ENCODE assay signal across 1 cellular context in genomic region chr22:20261848-20262581, GRCh38.
A peak's percentile ranks its signal among the peaks of the same experiment; 100 is the strongest.
TF ChIP-seq lines count a peak whose summit lies in the region.

No MANE protein-coding gene starts in this region.

TF ChIP-seq in K562, 482 proteins besides CTCF, POLR2A, EP300 and RAD21 (continues in another document):
- TF ChIP-seq ZNF282 (CRISPR knock-in tag; IDR thresholded peaks at IDR 0.05) (peak; percentile 53; the same call in 1 of the 2 replicates), SNRNP70 (optimal IDR thresholded peaks at IDR 0.05; ENCODE audit: low read depth, low read length) (no peak), USF2 (CRISPR knock-in tag; IDR thresholded peaks at IDR 0.05) (no peak), MCM3 (IDR thresholded peaks at IDR 0.05) (no peak), SIX5 (IDR thresholded peaks at IDR 0.05; ENCODE audit: borderline replicate concordance in 1 of 2, insufficient read depth in 1 of 2, low read depth in 1 of 2, low read length in 2 of 2) (no peak), ELF4 (CRISPR knock-in tag; IDR thresholded peaks at IDR 0.05) (no peak), TCF7L2 (IDR thresholded peaks at IDR 0.05; ENCODE audit: low read depth, low read length) (no peak), PHF21A (IDR thresholded peaks at IDR 0.05; ENCODE audit: borderline replicate concordance, low read depth) (no peak), GABPA (tag; conservative IDR thresholded peaks at IDR 0.05; ENCODE audit: low read depth) (no peak), SAFB (IDR thresholded peaks at IDR 0.05; ENCODE audit: borderline replicate concordance, low read depth, low read length) (no peak), SP2 (IDR thresholded peaks at IDR 0.05; ENCODE audit: extremely low read depth, low read depth, low read length, poor library complexity, severe bottlenecking) (peak; percentile 5), PCBP1 (IDR thresholded peaks at IDR 0.05; ENCODE audit: low read depth, low read length, poor library complexity, severe bottlenecking) (no peak), ZFP91 (CRISPR knock-in tag; IDR thresholded peaks at IDR 0.05) (no peak), AFF1 (IDR thresholded peaks at IDR 0.05; ENCODE audit: low read depth in 1 of 2, partially characterized antibody in 2 of 2) (no peak), BRD4 (IDR thresholded peaks at IDR 0.05) (no peak), ZFP30 (CRISPR knock-in tag; IDR thresholded peaks at IDR 0.05; ENCODE audit: borderline replicate concordance) (no peak), ZNF124 (CRISPR knock-in tag; IDR thresholded peaks at IDR 0.05) (no peak), CBX2 (IDR thresholded peaks at IDR 0.05; ENCODE audit: insufficient read depth, low read length, poor library complexity, severe bottlenecking) (no peak), RFX1 (IDR thresholded peaks at IDR 0.05) (no peak), MYBL2 (IDR thresholded peaks at IDR 0.05; ENCODE audit: low read depth) (no peak), MYBL2 (CRISPR knock-in tag; IDR thresholded peaks at IDR 0.05; ENCODE audit: borderline replicate concordance) (0 out of 2 replicates have a peak, but pooled peaks have one; percentile 18), EHMT2 (IDR thresholded peaks at IDR 0.05) (no peak), MIER1 (IDR thresholded peaks at IDR 0.05; ENCODE audit: low read depth) (no peak), HSF4 (CRISPR knock-in tag; IDR thresholded peaks at IDR 0.05; ENCODE audit: borderline replicate concordance) (no peak), ZNF507 (tag; conservative IDR thresholded peaks at IDR 0.05) (no peak), SETDB1 (IDR thresholded peaks at IDR 0.05; ENCODE audit: low read length) (no peak), ATF2 (CRISPR knock-in tag; IDR thresholded peaks at IDR 0.05) (peak; percentile 64), ZBTB2 (IDR thresholded peaks at IDR 0.05) (no peak), RCOR1 (IDR thresholded peaks at IDR 0.05; ENCODE audit: borderline replicate concordance in 1 of 2, low read depth in 2 of 2, low read length in 2 of 2) (no peak), FOS (IDR thresholded peaks at IDR 0.05; ENCODE audit: extremely low read depth, insufficient read length) (no peak), ARID2 (IDR thresholded peaks at IDR 0.05) (no peak), ZNF511 (CRISPR knock-in tag; IDR thresholded peaks at IDR 0.05) (no peak), BDP1 (IDR thresholded peaks at IDR 0.05; ENCODE audit: insufficient read depth, insufficient read length) (no peak), THAP12 (CRISPR knock-in tag; IDR thresholded peaks at IDR 0.05) (peak; percentile 31; the same call in 1 of the 2 replicates), NR3C1 (CRISPR knock-in tag; IDR thresholded peaks at IDR 0.05) (peak; percentile 27; the same call in 1 of the 2 replicates), HNRNPK (IDR thresholded peaks at IDR 0.05; ENCODE audit: low read depth, low read length, poor library complexity, severe bottlenecking) (no peak), FUS (optimal IDR thresholded peaks at IDR 0.05; ENCODE audit: low read depth, low read length) (no peak), ZNF780A (CRISPR knock-in tag; IDR thresholded peaks at IDR 0.05) (no peak), CCAR2 (IDR thresholded peaks at IDR 0.05; ENCODE audit: low read depth, low read length) (no peak), IRF2 (CRISPR knock-in tag; IDR thresholded peaks at IDR 0.05) (peak; percentile 77; the same call in 1 of the 2 replicates), CEBPB (tag; IDR thresholded peaks at IDR 0.05) (no peak)
- TF ChIP-seq, protein P1, sequence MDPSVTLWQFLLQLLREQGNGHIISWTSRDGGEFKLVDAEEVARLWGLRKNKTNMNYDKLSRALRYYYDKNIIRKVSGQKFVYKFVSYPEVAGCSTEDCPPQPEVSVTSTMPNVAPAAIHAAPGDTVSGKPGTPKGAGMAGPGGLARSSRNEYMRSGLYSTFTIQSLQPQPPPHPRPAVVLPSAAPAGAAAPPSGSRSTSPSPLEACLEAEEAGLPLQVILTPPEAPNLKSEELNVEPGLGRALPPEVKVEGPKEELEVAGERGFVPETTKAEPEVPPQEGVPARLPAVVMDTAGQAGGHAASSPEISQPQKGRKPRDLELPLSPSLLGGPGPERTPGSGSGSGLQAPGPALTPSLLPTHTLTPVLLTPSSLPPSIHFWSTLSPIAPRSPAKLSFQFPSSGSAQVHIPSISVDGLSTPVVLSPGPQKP (CRISPR knock-in tag; IDR thresholded peaks at IDR 0.05), result 0 out of 2 replicates have a peak, but pooled peaks have one; percentile 25
- TF ChIP-seq, protein P2, sequence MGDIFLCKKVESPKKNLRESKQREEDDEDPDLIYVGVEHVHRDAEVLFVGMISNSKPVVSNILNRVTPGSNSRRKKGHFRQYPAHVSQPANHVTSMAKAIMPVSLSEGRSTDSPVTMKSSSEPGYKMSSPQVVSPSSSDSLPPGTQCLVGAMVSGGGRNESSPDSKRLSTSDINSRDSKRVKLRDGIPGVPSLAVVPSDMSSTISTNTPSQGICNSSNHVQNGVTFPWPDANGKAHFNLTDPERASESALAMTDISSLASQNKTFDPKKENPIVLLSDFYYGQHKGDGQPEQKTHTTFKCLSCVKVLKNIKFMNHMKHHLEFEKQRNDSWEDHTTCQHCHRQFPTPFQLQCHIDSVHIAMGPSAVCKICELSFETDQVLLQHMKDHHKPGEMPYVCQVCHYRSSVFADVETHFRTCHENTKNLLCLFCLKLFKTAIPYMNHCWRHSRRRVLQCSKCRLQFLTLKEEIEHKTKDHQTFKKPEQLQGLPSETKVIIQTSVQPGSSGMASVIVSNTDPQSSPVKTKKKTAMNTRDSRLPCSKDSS (IDR thresholded peaks at IDR 0.05; ENCODE audit: low read depth, partially characterized antibody), result no peak
- TF ChIP-seq, protein P3, sequence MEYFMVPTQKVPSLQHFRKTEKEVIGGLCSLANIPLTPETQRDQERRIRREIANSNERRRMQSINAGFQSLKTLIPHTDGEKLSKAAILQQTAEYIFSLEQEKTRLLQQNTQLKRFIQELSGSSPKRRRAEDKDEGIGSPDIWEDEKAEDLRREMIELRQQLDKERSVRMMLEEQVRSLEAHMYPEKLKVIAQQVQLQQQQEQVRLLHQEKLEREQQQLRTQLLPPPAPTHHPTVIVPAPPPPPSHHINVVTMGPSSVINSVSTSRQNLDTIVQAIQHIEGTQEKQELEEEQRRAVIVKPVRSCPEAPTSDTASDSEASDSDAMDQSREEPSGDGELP (CRISPR knock-in tag; IDR thresholded peaks at IDR 0.05; ENCODE audit: borderline replicate concordance), result no peak
- TF ChIP-seq, protein P4, sequence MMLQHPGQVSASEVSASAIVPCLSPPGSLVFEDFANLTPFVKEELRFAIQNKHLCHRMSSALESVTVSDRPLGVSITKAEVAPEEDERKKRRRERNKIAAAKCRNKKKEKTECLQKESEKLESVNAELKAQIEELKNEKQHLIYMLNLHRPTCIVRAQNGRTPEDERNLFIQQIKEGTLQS (IDR thresholded peaks at IDR 0.05), result no peak
- TF ChIP-seq, protein P4 (CRISPR knock-in tag; conservative IDR thresholded peaks at IDR 0.05), result no peak
- TF ChIP-seq, protein P5, sequence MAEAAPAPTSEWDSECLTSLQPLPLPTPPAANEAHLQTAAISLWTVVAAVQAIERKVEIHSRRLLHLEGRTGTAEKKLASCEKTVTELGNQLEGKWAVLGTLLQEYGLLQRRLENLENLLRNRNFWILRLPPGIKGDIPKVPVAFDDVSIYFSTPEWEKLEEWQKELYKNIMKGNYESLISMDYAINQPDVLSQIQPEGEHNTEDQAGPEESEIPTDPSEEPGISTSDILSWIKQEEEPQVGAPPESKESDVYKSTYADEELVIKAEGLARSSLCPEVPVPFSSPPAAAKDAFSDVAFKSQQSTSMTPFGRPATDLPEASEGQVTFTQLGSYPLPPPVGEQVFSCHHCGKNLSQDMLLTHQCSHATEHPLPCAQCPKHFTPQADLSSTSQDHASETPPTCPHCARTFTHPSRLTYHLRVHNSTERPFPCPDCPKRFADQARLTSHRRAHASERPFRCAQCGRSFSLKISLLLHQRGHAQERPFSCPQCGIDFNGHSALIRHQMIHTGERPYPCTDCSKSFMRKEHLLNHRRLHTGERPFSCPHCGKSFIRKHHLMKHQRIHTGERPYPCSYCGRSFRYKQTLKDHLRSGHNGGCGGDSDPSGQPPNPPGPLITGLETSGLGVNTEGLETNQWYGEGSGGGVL (CRISPR knock-in tag; IDR thresholded peaks at IDR 0.05), result no peak
